In genomic region chr1:201298381-201299367, GRCh38 we compare ENCODE assay signal across 1 cellular context.
TF ChIP-seq lines count a peak whose summit lies in the region.

No MANE protein-coding gene starts in this region.

TF ChIP-seq in HCT116, 20 proteins besides CTCF, POLR2A, EP300 and RAD21 (continued from another document):
- TF ChIP-seq ZBTB33 (IDR thresholded peaks at IDR 0.05; ENCODE audit: extremely low read depth, insufficient replicate concordance, low read length) = no peak
- no peak for TF ChIP-seq POLR2AphosphoS5 (IDR thresholded peaks at IDR 0.05; ENCODE audit: low read depth, low read length)
- TF ChIP-seq CEBPB (IDR thresholded peaks at IDR 0.05; ENCODE audit: low read depth) = no peak
- TF ChIP-seq EZH2phosphoT487 (IDR thresholded peaks at IDR 0.05; ENCODE audit: borderline replicate concordance) = no peak
- no peak for TF ChIP-seq SRF (IDR thresholded peaks at IDR 0.05; ENCODE audit: low read depth)
- no peak for TF ChIP-seq FOSL1 (IDR thresholded peaks at IDR 0.05; ENCODE audit: low read depth)
- no peak for TF ChIP-seq SIN3A (IDR thresholded peaks at IDR 0.05; ENCODE audit: low read depth)
